In genomic region chr18:25935356-25935755, GRCh38 we compare ENCODE assay signal across 17 cellular contexts.
DNase-seq lines count a peak whose midpoint lies in the region; ATAC-seq, FAIRE-seq and TF ChIP-seq lines count a peak whose summit lies in the region.
"Had no signal": no experiment of that assay in that cellular context is flagged by ENCODE, and none has a peak within 500 bp of the region (broad histone marks: within the 10 kb centered on the region; RNA-seq: fewer than 3 reads in every experiment).

No MANE protein-coding gene starts in this region.

- H3K4me3 ChIP-seq in HFF-Myc (replicated peaks; ENCODE audit: low read depth, low read length), result no peak overlapping the region
- H3K4me3 ChIP-seq: BLaER1 treated with 17β-estradiol and CSF1 and Interleukin-3, amounts not matched to agents 10 nM and 100 nM had no signal

- ATAC-seq in foreskin keratinocyte, result peak; percentile 73
- no peak for ATAC-seq in GM21381 (IDR thresholded peaks at IDR 0.05; ENCODE audit: unreplicated experiment)
- ATAC-seq: T-helper 17 cell had no signal

- peaks cover 2% of the 10 kb centered on the region for H3K27me3 ChIP-seq in foreskin keratinocyte
- H3K27me3 ChIP-seq: BLaER1 treated with 17β-estradiol and CSF1 and Interleukin-3, amounts not matched to agents 10 nM and 100 nM had no signal

- no peak overlapping the region for H3K27ac ChIP-seq in foreskin keratinocyte
- H3K27ac ChIP-seq: BLaER1 treated with 17β-estradiol and CSF1 and Interleukin-3, amounts not matched to agents 10 nM and 100 nM had no signal

- H3K4me1 ChIP-seq in foreskin keratinocyte, result no peaks in the 10 kb centered on the region
- H3K4me1 ChIP-seq: BLaER1 treated with 17β-estradiol and CSF1 and Interleukin-3, amounts not matched to agents 10 nM and 100 nM had no signal

- FAIRE-seq in GM19239 (lab: Jason Lieb, UNC), result no peak
- FAIRE-seq: RCC 7860 had no signal

- TF ChIP-seq CTCF in HFF-Myc (IDR thresholded peaks at IDR 0.05; ENCODE audit: low read depth, low read length, missing control alignments), result no peak
- no peak for TF ChIP-seq CTCF in foreskin keratinocyte (conservative IDR thresholded peaks at IDR 0.05)

- DNase-seq in NCI-H82 (lab: John Stamatoyannopoulos, UW) (peak; percentile 6), NCI-H82 treated with DMSO at 0.1 percent for 48 hours (lab: John Stamatoyannopoulos, UW; ENCODE audit: unreplicated experiment) (no peak), HFF-Myc (ENCODE audit: extremely low read depth, low read depth) (peak; percentile 6), NCI-H524 treated with DMSO at 0.1 percent for 48 hours (lab: John Stamatoyannopoulos, UW) (peak; percentile 46), foreskin keratinocyte (peak; percentile 51 to 66), GM19239 (ENCODE audit: insufficient read length, low spot score) (no peak), GF-D8 (lab: John Stamatoyannopoulos, UW) (no peak)
- DNase-seq: Karpas-422, NCI-H1417, NCI-H2029, NCI-H2227 treated with DMSO at 0.1 percent for 48 hours, NCI-H748 treated with DMSO at 0.1 percent for 48 hours, SHP77 treated with DMSO at 0.1 percent for 48 hours, T-helper 17 cell had no signal

Comparison
In these comparisons a context has a peak if more than half of its experiments do, and no peak if none do; other contexts are left out.
1. DNase-seq: peak in NCI-H82 (single experiment), HFF-Myc (single experiment), NCI-H524 treated with DMSO at 0.1 percent for 48 hours (single experiment) and foreskin keratinocyte (2 of 2); none in NCI-H82 treated with DMSO at 0.1 percent for 48 hours (single experiment), GM19239 (single experiment) and GF-D8 (single experiment).